ENCODE assay signal across 9 cellular contexts in genomic region chrX:12956704-12957541, GRCh38. TPM values are rescaled to one million over a fixed set of nuclear protein-coding genes. Genes with fewer than 3 reads are reported as not detected.
DNase-seq lines count a peak whose midpoint lies in the region; ATAC-seq, FAIRE-seq and TF ChIP-seq lines count a peak whose summit lies in the region.
"Had no signal": no experiment of that assay in that cellular context is flagged by ENCODE, and none has a peak within 500 bp of the region (broad histone marks: within the 10 kb centered on the region; RNA-seq: fewer than 3 reads in every experiment).

No MANE protein-coding gene starts in this region.

- intact Hi-C loops in HepG2 (cut with micrococcal nuclease; ENCODE audit: unreplicated experiment), result no loop called here

- POLR2A ChIA-PET in RWPE1 (lab: Yijun Ruan, JAX; ENCODE audit: low non-redundant PET) (interaction anchor here (0.7 to 1.2 kb wide), 2 partner anchors 73 to 737 kb away, joined by 3 read pairs; no protein-coding TSS in a partner anchor), HepG2 (lab: Yijun Ruan, JAX) (no interaction called here)

- DNase-seq in AML-193 (lab: John Stamatoyannopoulos, UW), result peak; percentile 65 to 74
- DNase-seq in RWPE1 (ENCODE audit: low spot score), result peak; percentile 20
- DNase-seq in astrocyte (ENCODE audit: low read depth), result peak; percentile 61
- DNase-seq in HepG2 (ENCODE audit: low spot score), result no peak
- DNase-seq in type B pancreatic cell (ENCODE audit: extremely low spot score, unreplicated experiment), result no peak
- no peak for DNase-seq in SHP77 (lab: John Stamatoyannopoulos, UW)

- H3K4me1 ChIP-seq in astrocyte (ENCODE audit: insufficient read depth, low read length) (peaks cover 14% of the 10 kb centered on the region), HepG2 (ENCODE audit: insufficient read depth, low read length) (peaks cover 21% of the 10 kb centered on the region)

- H3K9me3 Mint-ChIP-seq in astrocyte (ENCODE audit: unreplicated experiment) (no peaks in the 10 kb centered on the region), type B pancreatic cell (no peaks in the 10 kb centered on the region)

- no peaks in the 10 kb centered on the region for H3K79me2 ChIP-seq in astrocyte (ENCODE audit: insufficient read depth, low read length)
- H3K79me2 ChIP-seq in HepG2 (ENCODE audit: insufficient read depth, low read length), result no peaks in the 10 kb centered on the region

- peak overlapping the region; percentile 94 for H3K27ac ChIP-seq in RWPE1
- H3K27ac ChIP-seq in astrocyte (ENCODE audit: low read depth, low read length), result peak overlapping the region; percentile 93
- H3K27ac ChIP-seq in HepG2 (ENCODE audit: extremely low read length, insufficient read depth, low read length), result no peak overlapping the region

- TF ChIP-seq CTCF in RWPE1 (conservative IDR thresholded peaks at IDR 0.05; ENCODE audit: low read depth) (no peak), astrocyte (IDR thresholded peaks at IDR 0.05; ENCODE audit: insufficient read depth, low read depth, low read length) (no peak), HepG2 (CRISPR knock-in tag; IDR thresholded peaks at IDR 0.05) (no peak), type B pancreatic cell (conservative IDR thresholded peaks at IDR 0.05) (no peak)

- no peak for TF ChIP-seq RAD21 in HepG2 (CRISPR knock-in tag; IDR thresholded peaks at IDR 0.05)

- H3K36me3 Mint-ChIP-seq in astrocyte (ENCODE audit: low read depth, unreplicated experiment), result no peaks in the 10 kb centered on the region
- H3K36me3 Mint-ChIP-seq in type B pancreatic cell, result no peaks in the 10 kb centered on the region

- no TSS peak for BruUV-seq in HepG2 (replicated peaks; lab: Mats Ljungman, UMichigan)

- no peaks in the 10 kb centered on the region for H3K27me3 ChIP-seq in astrocyte (ENCODE audit: insufficient read depth, low read length)
- no peaks in the 10 kb centered on the region for H3K27me3 ChIP-seq in HepG2 (ENCODE audit: control insufficient read depth in 1 of 2, insufficient read depth in 2 of 2, low read length in 2 of 2)

- H2AFZ ChIP-seq in astrocyte (ENCODE audit: low read depth, low read length) (peak overlapping the region; percentile 68), HepG2 (ENCODE audit: low read length) (peak overlapping the region; percentile 83)

- H3K4me3 Mint-ChIP-seq in astrocyte (ENCODE audit: unreplicated experiment), result peak overlapping the region; percentile 66
- no peak overlapping the region for H3K4me3 Mint-ChIP-seq in type B pancreatic cell

- peak; percentile 61 for ATAC-seq in HG03108 (IDR thresholded peaks at IDR 0.05; ENCODE audit: unreplicated experiment)
- no peak for ATAC-seq in HepG2

- TF ChIP-seq POLR2A in GM19193 (IDR thresholded peaks at IDR 0.05; ENCODE audit: extremely low read depth, insufficient read depth, insufficient read length), result peak; percentile 28
- TF ChIP-seq POLR2A in HepG2 (IDR thresholded peaks at IDR 0.05; ENCODE audit: insufficient read depth in 1 of 2, low read depth in 2 of 2, low read length in 2 of 2), result no peak

- WGBS in HepG2 (ENCODE audit: low lambda C conversion rate), result 83% methylated on average over 8 of the region's 9 CpGs

- no peaks in the 10 kb centered on the region for H3K27me3 Mint-ChIP-seq in astrocyte (ENCODE audit: low read depth, unreplicated experiment)
- H3K27me3 Mint-ChIP-seq in type B pancreatic cell, result no peaks in the 10 kb centered on the region

- peak overlapping the region; percentile 98 for H3K27ac Mint-ChIP-seq in astrocyte (ENCODE audit: unreplicated experiment)
- peak overlapping the region; percentile 78 for H3K27ac Mint-ChIP-seq in type B pancreatic cell

- H3K9ac ChIP-seq in astrocyte (ENCODE audit: low read length) (peak overlapping the region; percentile 77), HepG2 (ENCODE audit: insufficient read depth, low read depth, low read length) (no peak overlapping the region)

- H3K36me3 ChIP-seq in astrocyte (ENCODE audit: insufficient read depth, low read length), result no peaks in the 10 kb centered on the region
- no peaks in the 10 kb centered on the region for H3K36me3 ChIP-seq in HepG2 (replicated peaks in 1 of 2; ENCODE audit: control insufficient read depth in 1 of 2, insufficient read depth in 2 of 2, low read length in 2 of 2)

- FAIRE-seq in astrocyte (lab: Jason Lieb, UNC) (peak; percentile 98), HepG2 (lab: Jason Lieb, UNC) (no peak)

- CTCF ChIA-PET in RWPE1 (lab: Yijun Ruan, JAX) (interaction anchor here (0.6 to 0.7 kb wide), 2 partner anchors 11 to 338 kb away, joined by 3 to 6 read pairs; no protein-coding TSS in a partner anchor), HepG2 (lab: Yijun Ruan, JAX; ENCODE audit: low intra/inter-chr PET ratio, low total read pairs) (no interaction called here)

- no peaks in the 10 kb centered on the region for H3K9me3 ChIP-seq in astrocyte (ENCODE audit: insufficient read depth, low read depth, low read length)
- H3K9me3 ChIP-seq in HepG2 (ENCODE audit: low read length), result no peaks in the 10 kb centered on the region

- H4K20me1 ChIP-seq in astrocyte (ENCODE audit: insufficient read depth, low read length) (no peaks in the 10 kb centered on the region), HepG2 (ENCODE audit: insufficient read depth, low read length) (no peaks in the 10 kb centered on the region)

- H3K4me2 ChIP-seq in astrocyte (ENCODE audit: low read length), result peak overlapping the region; percentile 63
- no peak overlapping the region for H3K4me2 ChIP-seq in HepG2 (ENCODE audit: low read depth, low read length)

- H3K4me1 Mint-ChIP-seq in astrocyte (ENCODE audit: low read depth, unreplicated experiment) (peaks cover 12% of the 10 kb centered on the region), type B pancreatic cell (ENCODE audit: unreplicated experiment) (no peaks in the 10 kb centered on the region)

- H3K4me3 ChIP-seq in astrocyte (ENCODE audit: insufficient read depth, low read depth, low read length), result peak overlapping the region; percentile 10
- H3K4me3 ChIP-seq in HepG2 (replicated peaks in 1 of 3; ENCODE audit: insufficient read depth in 1 of 3, low read depth in 2 of 3, low read length in 3 of 3), result no peak overlapping the region

- TF ChIP-seq EP300 in HepG2 (IDR thresholded peaks at IDR 0.05; ENCODE audit: low read depth in 2 of 2, low read length in 2 of 2) (no peak), HepG2 (CRISPR knock-in tag; IDR thresholded peaks at IDR 0.05; ENCODE audit: borderline replicate concordance) (no peak)

- in situ Hi-C loops in HepG2 (cut with HindIII; ENCODE audit: extremely low pct_ligation_motif_present, low pct_unique_long_range_greater_than_20kb), result loop anchor here (10.0 kb wide), 1 partner anchor 538 kb away; no protein-coding TSS in a partner anchor

TF ChIP-seq in HepG2, 621 proteins besides CTCF, POLR2A, EP300 and RAD21 (continues in another document):
- TF ChIP-seq WIZ (CRISPR knock-in tag; IDR thresholded peaks at IDR 0.05), result no peak

RNA-seq across cellular contexts. Expression of gene TMSB4X, which starts 18.0 kb away (rescaled TPM):
- total RNA-seq in astrocyte (3,722 and 4,388 TPM in 2 replicates), HepG2 (2016; rRNA removed; fragmentation: Illumina TruSeq; extraction: Trizol) (10.5 and 15.9 TPM in 2 replicates), type B pancreatic cell (ENCODE audit: low replicate concordance) (1,981 and 2,322 TPM in 2 replicates)
- total RNA-seq in HepG2 (2016; cell fraction: cytosol; rRNA removed; fragmentation: Illumina TruSeq; extraction: Trizol; ENCODE audit: low read depth), result 6.0 and 6.1 TPM in 2 replicates
- total RNA-seq in HepG2 (2016; cell fraction: insoluble cytoplasmic fraction; rRNA removed; fragmentation: Illumina TruSeq; extraction: Trizol), result 13.6 and 19.1 TPM in 2 replicates
- total RNA-seq in HepG2 (2016; cell fraction: membrane; rRNA removed; fragmentation: Illumina TruSeq; extraction: Trizol), result 8.9 and 9.5 TPM in 2 replicates
- total RNA-seq in HepG2 (2016; cell fraction: nucleus; rRNA removed; fragmentation: Illumina TruSeq; extraction: Trizol), result 4.1 and 5.6 TPM in 2 replicates
- 29.6 and 50.7 TPM in 2 replicates for polyA plus RNA-seq in HepG2 (2011; rRNA removed)
- polyA plus RNA-seq in HepG2 (2011; cell fraction: cytosol; rRNA removed), result 16.3 and 38.0 TPM in 2 replicates
- 3.7 and 8.2 TPM in 2 replicates for polyA plus RNA-seq in HepG2 (2011; cell fraction: nucleus; rRNA removed)
- 14.4 and 69.9 TPM in 2 replicates for polyA plus RNA-seq in HepG2 (2012)
- 5.4 and 6.7 TPM in 2 replicates for polyA plus RNA-seq in HepG2 (2016; cell fraction: cytosol; fragmentation: Illumina TruSeq; extraction: Trizol; ENCODE audit: low read depth)
- 17.5 and 21.0 TPM in 2 replicates for polyA plus RNA-seq in HepG2 (2016; cell fraction: insoluble cytoplasmic fraction; fragmentation: Illumina TruSeq; extraction: Trizol; ENCODE audit: low read depth)
- polyA plus RNA-seq in HepG2 (2016; cell fraction: membrane; fragmentation: Illumina TruSeq; extraction: Trizol; ENCODE audit: low read depth), result 6.6 and 8.1 TPM in 2 replicates
- polyA plus RNA-seq in HepG2 (2016; cell fraction: nucleus; fragmentation: Illumina TruSeq; extraction: Trizol; ENCODE audit: insufficient read depth, low read depth), result 7.5 and 7.7 TPM in 2 replicates
- 10.0 and 228 TPM in 2 replicates for polyA minus RNA-seq in HepG2 (2011; rRNA and poly(A)+ RNA removed; ENCODE audit: low replicate concordance)
- polyA minus RNA-seq in HepG2 (2011; cell fraction: cytosol; rRNA and poly(A)+ RNA removed), result 14.2 and 18.9 TPM in 2 replicates
- polyA minus RNA-seq in HepG2 (2011; cell fraction: nucleus; rRNA and poly(A)+ RNA removed), result 7.5 and 12.3 TPM in 2 replicates

RNA-seq across cellular contexts. Expression of gene TLR8, which starts 50.5 kb away (rescaled TPM):
- total RNA-seq in astrocyte (not detected in 2 replicates), HepG2 (2016; rRNA removed; fragmentation: Illumina TruSeq; extraction: Trizol) (not detected in 2 replicates), type B pancreatic cell (ENCODE audit: low replicate concordance) (not detected in 2 replicates)
- not detected in 2 replicates for total RNA-seq in HepG2 (2016; cell fraction: cytosol; rRNA removed; fragmentation: Illumina TruSeq; extraction: Trizol; ENCODE audit: low read depth)
- not detected in 2 replicates for total RNA-seq in HepG2 (2016; cell fraction: insoluble cytoplasmic fraction; rRNA removed; fragmentation: Illumina TruSeq; extraction: Trizol)
- not detected in 2 replicates for total RNA-seq in HepG2 (2016; cell fraction: membrane; rRNA removed; fragmentation: Illumina TruSeq; extraction: Trizol)
- total RNA-seq in HepG2 (2016; cell fraction: nucleus; rRNA removed; fragmentation: Illumina TruSeq; extraction: Trizol), result not detected in 2 replicates
- polyA plus RNA-seq in HepG2 (2011; rRNA removed), result not detected in 2 replicates
- polyA plus RNA-seq in HepG2 (2011; cell fraction: cytosol; rRNA removed), result not detected in 2 replicates
- polyA plus RNA-seq in HepG2 (2011; cell fraction: nucleus; rRNA removed), result not detected in 2 replicates
- not detected in 2 replicates for polyA plus RNA-seq in HepG2 (2012)
- not detected in 2 replicates for polyA plus RNA-seq in HepG2 (2016; cell fraction: cytosol; fragmentation: Illumina TruSeq; extraction: Trizol; ENCODE audit: low read depth)
- polyA plus RNA-seq in HepG2 (2016; cell fraction: insoluble cytoplasmic fraction; fragmentation: Illumina TruSeq; extraction: Trizol; ENCODE audit: low read depth), result not detected in 2 replicates
- polyA plus RNA-seq in HepG2 (2016; cell fraction: membrane; fragmentation: Illumina TruSeq; extraction: Trizol; ENCODE audit: low read depth), result not detected in 2 replicates
- polyA plus RNA-seq in HepG2 (2016; cell fraction: nucleus; fragmentation: Illumina TruSeq; extraction: Trizol; ENCODE audit: insufficient read depth, low read depth), result not detected in 2 replicates
- polyA minus RNA-seq in HepG2 (2011; rRNA and poly(A)+ RNA removed; ENCODE audit: low replicate concordance), result not detected in 2 replicates
- not detected in 2 replicates for polyA minus RNA-seq in HepG2 (2011; cell fraction: cytosol; rRNA and poly(A)+ RNA removed)
- polyA minus RNA-seq in HepG2 (2011; cell fraction: nucleus; rRNA and poly(A)+ RNA removed), result not detected in 2 replicates
- total RNA-seq: kidney epithelial cell had no signal

Comparison
In these comparisons a context has a peak if more than half of its experiments do, and no peak if none do; other contexts are left out.
1. DNase-seq: peak in AML-193 (2 of 2), RWPE1 (single experiment) and astrocyte (single experiment); none in HepG2 (single experiment), type B pancreatic cell (single experiment) and SHP77 (0 of 2).
2. RNA of gene TMSB4X, which starts 18.0 kb away (total RNA-seq): 3,722 to 4,388 TPM in astrocyte and 1,981 to 2,322 TPM in type B pancreatic cell; 4.1 to 19.1 TPM in HepG2; every median in the first group is over 10 times any median in the second.